Comparison of ENCODE assay signal across 10 cellular contexts in the genomic region with DNA sequence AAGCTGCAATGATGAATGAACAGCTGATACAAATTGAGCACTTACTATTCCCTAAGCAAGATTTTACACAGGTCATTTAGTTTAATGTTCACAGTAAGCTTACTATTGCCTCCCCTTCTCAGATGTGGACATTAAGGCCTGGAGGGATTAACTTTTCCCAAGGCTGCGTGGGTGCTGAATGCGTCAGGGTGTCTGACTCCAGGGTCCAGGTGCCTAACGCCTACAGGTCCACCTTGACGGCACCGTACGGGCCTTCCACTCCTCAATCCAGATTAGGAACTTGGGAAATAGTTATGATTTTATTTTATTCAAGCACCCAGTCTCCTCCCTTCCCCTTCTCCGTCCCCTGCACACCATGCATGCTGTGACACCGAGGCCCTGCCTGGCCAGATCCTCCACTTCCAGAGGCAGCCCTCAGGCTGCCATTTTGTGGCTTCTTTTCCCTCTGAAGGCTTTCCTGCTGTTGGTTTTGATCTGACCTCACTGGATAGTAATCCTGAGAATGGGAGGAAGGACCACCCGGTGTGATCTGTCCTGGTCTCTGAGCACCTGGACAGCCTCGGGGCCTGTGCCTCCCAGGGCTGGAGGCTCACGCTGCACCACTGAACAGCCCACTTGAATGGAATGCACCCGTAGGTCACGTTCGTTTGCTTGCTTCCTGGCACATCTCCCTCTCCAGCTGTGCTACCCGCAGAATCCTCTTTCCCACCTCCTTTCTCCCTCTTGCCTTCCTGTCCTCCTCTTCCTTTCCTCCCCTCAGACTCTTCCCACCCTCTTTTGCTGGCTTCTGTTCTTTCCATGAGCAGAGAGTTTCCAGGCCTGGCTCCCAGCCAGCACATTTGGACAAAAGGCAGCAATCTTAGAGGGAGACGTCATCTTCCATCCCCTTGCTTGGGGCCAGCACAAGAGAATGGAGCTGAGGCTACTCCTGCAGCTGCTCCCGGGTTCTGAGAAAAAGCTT. TPM values are rescaled to one million over a fixed set of nuclear protein-coding genes. Genes with fewer than 3 reads are reported as not detected.
DNase-seq lines count a peak whose midpoint lies in the region; ATAC-seq and TF ChIP-seq lines count a peak whose summit lies in the region.
"Had no signal": no experiment of that assay in that cellular context is flagged by ENCODE, and none has a peak within 500 bp of the region (broad histone marks: within the 10 kb centered on the region; RNA-seq: fewer than 3 reads in every experiment).

No MANE protein-coding gene starts in this region.

- CTCF ChIA-PET in activated CD8-positive, alpha-beta T cell treated with anti-CD3 and anti-CD28 coated beads, Interleukin-2, amount 10 ng/mL, durations not matched to agents 7 days and 5 days (lab: Charles Lee): interaction anchor here (0.7 kb wide), 1 partner anchor 27 kb away, joined by 3 read pairs; no protein-coding TSS in a partner anchor

- TF ChIP-seq CTCF in body of pancreas (IDR thresholded peaks at IDR 0.05): no peak

- DNase-seq in NCI-H1092 treated with DMSO at 0.1 percent for 48 hours (lab: John Stamatoyannopoulos, UW): peak; percentile 47
- no peak for DNase-seq in NCI-H1092 (lab: John Stamatoyannopoulos, UW)
- peak; percentile 54 to 68 (median 66) for DNase-seq in body of pancreas
- peak; percentile 62 for DNase-seq in iPS-NIHi11 (ENCODE audit: low spot score)
- peak; percentile 97 for DNase-seq in smooth muscle cell of the brain vasculature (ENCODE audit: low read depth, low spot score)
- no peak for DNase-seq in 8988T
- DNase-seq in activated CD8-positive, alpha-beta T cell treated with anti-CD3 and anti-CD28 coated beads, Interleukin-2, amount 10 ng/mL, durations not matched to agents 7 days and 5 days: no peak

- no peaks in the 10 kb centered on the region for H3K4me1 ChIP-seq in body of pancreas

- peaks cover 5% of the 10 kb centered on the region for H3K27me3 Mint-ChIP-seq in activated CD8-positive, alpha-beta T cell treated with anti-CD3 and anti-CD28 coated beads, Interleukin-2, amount 10 ng/mL, durations not matched to agents 7 days and 5 days (ENCODE audit: low read depth)

- H3K36me3 Mint-ChIP-seq in activated CD8-positive, alpha-beta T cell treated with anti-CD3 and anti-CD28 coated beads, Interleukin-2, amount 10 ng/mL, durations not matched to agents 7 days and 5 days (ENCODE audit: low read depth): no peaks in the 10 kb centered on the region

- no peak overlapping the region for H3K4me3 Mint-ChIP-seq in activated CD8-positive, alpha-beta T cell treated with anti-CD3 and anti-CD28 coated beads, Interleukin-2, amount 10 ng/mL, durations not matched to agents 7 days and 5 days

- H3K4me1 Mint-ChIP-seq in activated CD8-positive, alpha-beta T cell treated with anti-CD3 and anti-CD28 coated beads, Interleukin-2, amount 10 ng/mL, durations not matched to agents 7 days and 5 days (ENCODE audit: low read depth): no peaks in the 10 kb centered on the region

- no peak overlapping the region for H3K4me3 ChIP-seq in body of pancreas

- intact Hi-C loops in body of pancreas (cut with DNase I): no loop called here

- H3K36me3 ChIP-seq in body of pancreas (replicated peaks in 1 of 2; ENCODE audit: insufficient read depth in 1 of 2, low read depth in 2 of 2): no peaks in the 10 kb centered on the region

- peak; percentile 61 for ATAC-seq in body of pancreas
- no peak for ATAC-seq in GM21526 (IDR thresholded peaks at IDR 0.05; ENCODE audit: low FRiP score, unreplicated experiment)
- ATAC-seq in activated CD8-positive, alpha-beta T cell treated with anti-CD3 and anti-CD28 coated beads, Interleukin-2, amount 10 ng/mL, durations not matched to agents 7 days and 5 days: no peak

- H3K27ac Mint-ChIP-seq in activated CD8-positive, alpha-beta T cell treated with anti-CD3 and anti-CD28 coated beads, Interleukin-2, amount 10 ng/mL, durations not matched to agents 7 days and 5 days: no peak overlapping the region

- 65 to 71% methylated on average over 17 of the region's 17 CpGs for WGBS in body of pancreas, 2 donors

- no peaks in the 10 kb centered on the region for H3K27me3 ChIP-seq in body of pancreas

- no peak for TF ChIP-seq POLR2A in body of pancreas (IDR thresholded peaks at IDR 0.05)

- no peaks in the 10 kb centered on the region for H3K9me3 Mint-ChIP-seq in activated CD8-positive, alpha-beta T cell treated with anti-CD3 and anti-CD28 coated beads, Interleukin-2, amount 10 ng/mL, durations not matched to agents 7 days and 5 days (ENCODE audit: insufficient read depth)

- POLR2A ChIA-PET in activated CD8-positive, alpha-beta T cell treated with anti-CD3 and anti-CD28 coated beads, Interleukin-2, amount 10 ng/mL, durations not matched to agents 7 days and 5 days (lab: Charles Lee): no interaction called here

- no peak overlapping the region for H3K27ac ChIP-seq in body of pancreas
- H3K27ac ChIP-seq: 22Rv1 had no signal

- H3K9me3 ChIP-seq in body of pancreas: no peaks in the 10 kb centered on the region

RNA-seq across cellular contexts. Expression of a gene that starts 14.4 kb away (rescaled TPM):
- total RNA-seq in body of pancreas: 1 to 10 TPM; 2.6 to 7.3 TPM
- not detected for total RNA-seq in activated CD8-positive, alpha-beta T cell treated with anti-CD3 and anti-CD28 coated beads, Interleukin-2, amount 10 ng/mL, durations not matched to agents 7 days and 5 days
- total RNA-seq: T-helper 2 cell treated with Interferon-gamma antibody and Interleukin-4, amounts not matched to agents 100 ng/mL and 5 ng/mL, for 36 hours had no signal

RNA-seq across cellular contexts. Expression of a gene that starts 46.6 kb away (rescaled TPM):
- total RNA-seq in body of pancreas: 10 to 100 TPM; 16.1 to 21.1 TPM
- 10 to 100 TPM; 20.6 to 20.8 TPM for total RNA-seq in activated CD8-positive, alpha-beta T cell treated with anti-CD3 and anti-CD28 coated beads, Interleukin-2, amount 10 ng/mL, durations not matched to agents 7 days and 5 days

Comparison
In these comparisons a context has a peak if more than half of its experiments do, and no peak if none do; other contexts are left out.
1. DNase-seq: peak in NCI-H1092 treated with DMSO at 0.1 percent for 48 hours (single experiment), body of pancreas (4 of 4), iPS-NIHi11 (single experiment) and smooth muscle cell of the brain vasculature (single experiment); none in NCI-H1092 (single experiment), 8988T (single experiment) and activated CD8-positive, alpha-beta T cell treated with anti-CD3 and anti-CD28 coated beads, Interleukin-2, amount 10 ng/mL, durations not matched to agents 7 days and 5 days (single experiment).